Comparison of ENCODE assay signal across 11 cellular contexts in the genomic region with DNA sequence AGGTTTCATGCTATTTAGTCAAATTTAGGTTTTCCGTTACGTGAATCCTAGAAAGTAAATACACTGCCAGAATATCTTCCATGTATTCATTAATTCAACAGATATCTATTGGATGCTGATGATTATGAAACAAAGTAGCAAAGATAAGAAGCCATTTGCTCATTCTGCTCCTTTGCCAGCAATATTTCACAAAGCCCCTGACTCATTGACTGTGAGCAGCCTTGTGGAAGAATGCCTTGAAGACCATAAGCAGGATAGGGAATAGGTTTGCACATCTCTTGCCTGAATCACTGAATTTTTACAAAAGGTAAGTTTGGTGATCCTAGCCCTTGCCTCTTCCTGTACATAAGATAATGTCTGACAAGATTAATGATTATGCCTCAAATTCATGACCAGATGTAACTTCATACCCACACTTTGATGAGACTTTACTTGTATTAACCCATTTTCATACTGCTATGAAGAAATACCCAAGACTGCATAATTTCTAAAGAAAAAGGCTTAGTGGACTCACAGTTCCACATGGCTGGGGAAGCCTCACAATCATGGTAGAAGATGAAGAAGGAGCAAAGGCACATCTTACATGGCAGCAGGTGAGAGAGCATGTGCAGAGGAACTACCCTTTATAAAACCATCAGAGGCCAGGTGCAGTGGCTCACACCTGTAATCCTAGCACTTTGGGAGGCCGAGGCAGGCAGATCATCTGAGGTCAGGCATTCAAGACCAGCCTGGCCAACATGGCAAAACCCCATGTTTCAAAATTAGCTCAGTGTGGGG. TPM values are rescaled to one million over a fixed set of nuclear protein-coding genes. Genes with fewer than 3 reads are reported as not detected.
DNase-seq lines count a peak whose midpoint lies in the region; ATAC-seq and TF ChIP-seq lines count a peak whose summit lies in the region.
"Had no signal": no experiment of that assay in that cellular context is flagged by ENCODE, and none has a peak within 500 bp of the region (broad histone marks: within the 10 kb centered on the region; RNA-seq: fewer than 3 reads in every experiment).

No MANE protein-coding gene starts in this region.

- H3K36me3 ChIP-seq in endocrine pancreas (ENCODE audit: control insufficient read depth, insufficient read depth, low read length) = no peaks in the 10 kb centered on the region
- H3K36me3 ChIP-seq in neuron (ENCODE audit: insufficient read depth, low read length) = peaks cover 15% of the 10 kb centered on the region
- H3K36me3 ChIP-seq in spleen = peaks cover 0 to 13% (median 0%) of the 10 kb centered on the region in 6 donors

- H3K4me1 ChIP-seq in endocrine pancreas (ENCODE audit: control insufficient read depth, insufficient read depth, low read length) = peaks cover 4% of the 10 kb centered on the region
- peaks cover 19% of the 10 kb centered on the region for H3K4me1 ChIP-seq in neuron (ENCODE audit: insufficient read depth, low read length)
- H3K4me1 ChIP-seq in spleen = peaks cover 4 to 32% (median 23%) of the 10 kb centered on the region in 6 donors
- H3K4me1 ChIP-seq: testis had no signal

- H3K27me3 ChIP-seq in endocrine pancreas (ENCODE audit: control insufficient read depth, insufficient read depth, low read length) = no peaks in the 10 kb centered on the region
- H3K27me3 ChIP-seq in neuron (ENCODE audit: insufficient read depth, low read length) = no peaks in the 10 kb centered on the region
- H3K27me3 ChIP-seq in spleen (replicated peaks in 1 of 7) = no peaks in the 10 kb centered on the region
- H3K27me3 ChIP-seq: testis had no signal

- no peak overlapping the region for H3K27ac ChIP-seq in spleen
- H3K27ac ChIP-seq: RWPE1, testis had no signal

- no peak overlapping the region for H3K9ac ChIP-seq in endocrine pancreas (ENCODE audit: control insufficient read depth, insufficient read depth, low read length)

- no peaks in the 10 kb centered on the region for H3K9me3 ChIP-seq in endocrine pancreas (ENCODE audit: control insufficient read depth, low read length)
- H3K9me3 ChIP-seq in neuron (ENCODE audit: low read length) = peaks cover 2% of the 10 kb centered on the region
- H3K9me3 ChIP-seq in spleen = no peaks in the 10 kb centered on the region
- H3K9me3 ChIP-seq: testis had no signal

- TF ChIP-seq CTCF in NB4 (IDR thresholded peaks at IDR 0.05; ENCODE audit: low read depth, low read length) (no peak), spleen (IDR thresholded peaks at IDR 0.05 in 8 of 11, conservative IDR thresholded peaks at IDR 0.05 in 3 of 11) (no peak)

- DNase-seq in EL = peak; percentile 46
- peak; percentile 32 for DNase-seq in NB4 (ENCODE audit: low read depth)
- no peak for DNase-seq in NCI-H2171 (lab: John Stamatoyannopoulos, UW)
- DNase-seq in spleen = no peak
- DNase-seq: activated CD8-positive, alpha-beta memory T cell treated with anti-CD3 and anti-CD28 coated beads, Interleukin-2, amount 50 U/mL, for 48 hours; NCI-H1436 treated with DMSO at 0.1 percent for 48 hours; testis had no signal

- no peak for ATAC-seq in GM18517 (IDR thresholded peaks at IDR 0.05; ENCODE audit: unreplicated experiment)

- intact Hi-C loops in spleen (cut with DNase I; ENCODE audit: low total_unique reads) = no loop called here

- 63 to 67% (median 65%) methylated on average over 3 of the region's 3 CpGs for WGBS in spleen, 5 donors

- no peak overlapping the region for H2AFZ ChIP-seq in neuron (ENCODE audit: low read depth, low read length)

- H3K4me3 ChIP-seq in NB4 (ENCODE audit: low read depth, low read length) = peak overlapping the region; percentile 99
- H3K4me3 ChIP-seq in endocrine pancreas (ENCODE audit: control insufficient read depth, insufficient read depth, low read length) = peak overlapping the region; percentile 74
- peak overlapping the region; percentile 96 for H3K4me3 ChIP-seq in neuron (ENCODE audit: low read length)
- H3K4me3 ChIP-seq in spleen = no peak overlapping the region
- H3K4me3 ChIP-seq: testis had no signal

- no peak for TF ChIP-seq POLR2A in NB4 (IDR thresholded peaks at IDR 0.05; ENCODE audit: extremely low read depth, insufficient read length)
- no peak for TF ChIP-seq POLR2A in spleen (IDR thresholded peaks at IDR 0.05)

RNA-seq across cellular contexts. Expression of a gene that starts 1.6 kb away (rescaled TPM):
- 10 to 100 TPM; 18.4 to 29.3 (median 21.6) TPM for total RNA-seq in spleen
- 1 to 10 TPM; 3.2 to 7.1 (median 6.4) TPM for polyA plus RNA-seq in spleen

Comparison
In these comparisons a context has a peak if more than half of its experiments do, and no peak if none do; other contexts are left out.
1. DNase-seq: peak in EL (single experiment) and NB4 (single experiment); none in NCI-H2171 (single experiment) and spleen (single experiment).
2. H3K4me3 ChIP-seq: peak in NB4 (single experiment), endocrine pancreas (single experiment) and neuron (single experiment); none in spleen (0 of 8).